18 cellular contexts compared by ENCODE assay signal in the genomic region with DNA sequence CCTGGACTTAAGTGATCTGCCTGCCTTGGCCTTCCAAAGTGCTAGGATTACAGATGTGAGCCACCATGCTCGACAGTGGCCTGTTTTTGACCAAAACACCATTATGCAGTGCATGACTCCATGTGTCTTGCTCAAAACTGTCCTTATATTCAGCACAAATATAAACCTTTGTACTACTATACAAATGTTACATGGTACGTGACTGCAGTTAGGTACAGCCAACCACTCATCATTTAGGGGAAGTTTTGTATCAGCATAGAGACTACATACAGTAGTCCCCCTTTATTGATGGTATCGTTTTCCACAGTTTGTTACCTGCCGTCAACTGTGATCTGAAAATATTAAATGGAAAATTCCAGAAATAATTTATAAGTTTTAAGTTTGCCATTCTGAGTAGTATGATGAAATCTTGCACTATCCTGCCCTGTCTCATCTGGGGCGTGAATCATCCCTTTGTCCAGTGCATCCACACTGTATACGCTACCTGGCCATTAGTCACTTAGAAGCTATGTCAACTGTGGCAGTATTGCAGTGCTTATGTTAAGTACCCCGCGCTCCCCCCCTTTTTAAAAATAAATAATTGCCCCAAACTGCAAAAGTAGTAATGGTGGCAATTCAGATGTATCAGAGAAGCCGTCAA. TPM values are rescaled to one million over a fixed set of nuclear protein-coding genes. Genes with fewer than 3 reads are reported as not detected.
A peak's percentile ranks its signal among the peaks of the same experiment; 100 is the strongest.
DNase-seq lines count a peak whose midpoint lies in the region; ATAC-seq and TF ChIP-seq lines count a peak whose summit lies in the region.
"Had no signal": no experiment of that assay in that cellular context is flagged by ENCODE, and none has a peak within 500 bp of the region (broad histone marks: within the 10 kb centered on the region; RNA-seq: fewer than 3 reads in every experiment).

No MANE protein-coding gene starts in this region.

- peaks cover 8% of the 10 kb centered on the region for H3K4me1 ChIP-seq in SJSA1 (replicated peaks)
- H3K4me1 ChIP-seq in smooth muscle cell (ENCODE audit: low read depth): no peaks in the 10 kb centered on the region
- H3K4me1 ChIP-seq: neural progenitor cell had no signal

- no peaks in the 10 kb centered on the region for H4K20me1 ChIP-seq in smooth muscle cell (ENCODE audit: low read depth)

- H3F3A ChIP-seq in smooth muscle cell (ENCODE audit: low read depth): no peaks in the 10 kb centered on the region

- no peak overlapping the region for H3K4me3 Mint-ChIP-seq in activated naive CD8-positive, alpha-beta T cell treated with anti-CD3 and anti-CD28 coated beads for 36 hours
- H3K4me3 Mint-ChIP-seq in activated naive CD8-positive, alpha-beta T cell treated with anti-CD3 and anti-CD28 coated beads, Interleukin-2, amount 50 U/mL, for 24 hours: no peak overlapping the region
- H3K4me3 Mint-ChIP-seq: activated CD4-positive, alpha-beta memory T cell treated with anti-CD3 and anti-CD28 coated beads, Interleukin-2, amount 10 ng/mL, durations not matched to agents 7 days and 5 days; CD4-positive, alpha-beta memory T cell; neural progenitor cell had no signal

- no peak for DNase-seq in activated naive CD8-positive, alpha-beta T cell treated with anti-CD3 and anti-CD28 coated beads for 36 hours
- DNase-seq in activated naive CD8-positive, alpha-beta T cell treated with anti-CD3 and anti-CD28 coated beads, Interleukin-2, amount 50 U/mL, for 24 hours: no peak
- DNase-seq in SJSA1 (ENCODE audit: low read depth in 1 of 2, low spot score in 2 of 2): peak in 1 of 2 experiments; percentile 14
- DNase-seq in fibroblast of pulmonary artery (ENCODE audit: low read depth): peak; percentile 13
- no peak for DNase-seq in smooth muscle cell (lab: John Stamatoyannopoulos, UW; ENCODE audit: unreplicated experiment)
- no peak for DNase-seq in HUDEP-2 (lab: John Stamatoyannopoulos, UW; ENCODE audit: unreplicated experiment in 76 of 76)
- no peak for DNase-seq in WERI-Rb-1
- DNase-seq: activated CD4-positive, alpha-beta memory T cell treated with anti-CD3 and anti-CD28 coated beads, Interleukin-2, amount 10 ng/mL, durations not matched to agents 7 days and 5 days; anterior cingulate cortex; CD4-positive, alpha-beta memory T cell; GOT3; MG63; NCI-H187 treated with DMSO at 0.1 percent for 48 hours; NCI-H446; SK-N-SH had no signal

- H3K36me3 ChIP-seq in SJSA1 (peaks cover 74% of the 10 kb centered on the region), smooth muscle cell (ENCODE audit: low read depth) (peaks cover 18% of the 10 kb centered on the region), WERI-Rb-1 (peaks cover 74% of the 10 kb centered on the region)

- no peak for ATAC-seq in activated naive CD8-positive, alpha-beta T cell treated with anti-CD3 and anti-CD28 coated beads, Interleukin-2, amount 50 U/mL, for 24 hours
- no peak for ATAC-seq in HG03135 (IDR thresholded peaks at IDR 0.05; ENCODE audit: unreplicated experiment)

- H3K9me3 ChIP-seq in SJSA1 (replicated peaks) (no peaks in the 10 kb centered on the region), smooth muscle cell (replicated peaks; ENCODE audit: low read depth) (no peaks in the 10 kb centered on the region), WERI-Rb-1 (ENCODE audit: severe bottlenecking) (no peaks in the 10 kb centered on the region)
- H3K9me3 ChIP-seq: MG63, SK-N-SH had no signal

- no peaks in the 10 kb centered on the region for H3K9me3 Mint-ChIP-seq in activated naive CD8-positive, alpha-beta T cell treated with anti-CD3 and anti-CD28 coated beads for 36 hours
- no peaks in the 10 kb centered on the region for H3K9me3 Mint-ChIP-seq in activated naive CD8-positive, alpha-beta T cell treated with anti-CD3 and anti-CD28 coated beads, Interleukin-2, amount 50 U/mL, for 24 hours
- H3K9me3 Mint-ChIP-seq: activated CD4-positive, alpha-beta memory T cell treated with anti-CD3 and anti-CD28 coated beads, Interleukin-2, amount 10 ng/mL, durations not matched to agents 7 days and 5 days; activated T-helper 2 cell treated with anti-CD3 and anti-CD28 coated beads, Interferon-gamma antibody, Interleukin-2, Interleukin-4, amounts not matched to agents 10 μg/mL and 5 μg/mL and 100 μg/mL, durations not matched to agents 14 hours and 24 hours and 36 hours; CD4-positive, alpha-beta memory T cell; neural progenitor cell had no signal

- H3K79me2 ChIP-seq in smooth muscle cell (ENCODE audit: low read depth): peaks cover 9% of the 10 kb centered on the region

- peak overlapping the region; percentile 37 for H3K9ac ChIP-seq in smooth muscle cell (ENCODE audit: low read depth)
- H3K9ac ChIP-seq: neural progenitor cell, SK-N-SH had no signal

- no peaks in the 10 kb centered on the region for H3K27me3 Mint-ChIP-seq in activated naive CD8-positive, alpha-beta T cell treated with anti-CD3 and anti-CD28 coated beads for 36 hours
- H3K27me3 Mint-ChIP-seq in activated naive CD8-positive, alpha-beta T cell treated with anti-CD3 and anti-CD28 coated beads, Interleukin-2, amount 50 U/mL, for 24 hours: no peaks in the 10 kb centered on the region
- H3K27me3 Mint-ChIP-seq: activated CD4-positive, alpha-beta memory T cell treated with anti-CD3 and anti-CD28 coated beads, Interleukin-2, amount 10 ng/mL, durations not matched to agents 7 days and 5 days; CD4-positive, alpha-beta memory T cell had no signal

- no peaks in the 10 kb centered on the region for H3K27me3 ChIP-seq in SJSA1 (replicated peaks)
- H3K27me3 ChIP-seq in smooth muscle cell (ENCODE audit: low read depth): no peaks in the 10 kb centered on the region
- H3K27me3 ChIP-seq in WERI-Rb-1 (ENCODE audit: insufficient read depth, low read depth, severe bottlenecking): no peaks in the 10 kb centered on the region
- H3K27me3 ChIP-seq: MG63, neural progenitor cell had no signal

- no peak overlapping the region for H3K4me2 ChIP-seq in smooth muscle cell
- H3K4me2 ChIP-seq: neural progenitor cell, SK-N-SH had no signal

- peak overlapping the region; percentile 42 for H3K27ac Mint-ChIP-seq in activated naive CD8-positive, alpha-beta T cell treated with anti-CD3 and anti-CD28 coated beads for 36 hours
- no peak overlapping the region for H3K27ac Mint-ChIP-seq in activated naive CD8-positive, alpha-beta T cell treated with anti-CD3 and anti-CD28 coated beads, Interleukin-2, amount 50 U/mL, for 24 hours
- H3K27ac Mint-ChIP-seq: activated CD4-positive, alpha-beta memory T cell treated with anti-CD3 and anti-CD28 coated beads, Interleukin-2, amount 10 ng/mL, durations not matched to agents 7 days and 5 days; activated T-helper 2 cell treated with anti-CD3 and anti-CD28 coated beads, Interferon-gamma antibody, Interleukin-2, Interleukin-4, amounts not matched to agents 10 μg/mL and 5 μg/mL and 100 μg/mL, durations not matched to agents 14 hours and 24 hours and 36 hours; neural progenitor cell had no signal

- no peak overlapping the region for H2AFZ ChIP-seq in smooth muscle cell (ENCODE audit: low read depth)
- H2AFZ ChIP-seq: neural progenitor cell had no signal

- WGBS in smooth muscle cell (ENCODE audit: low lambda C conversion rate): 77% methylated on average over 9 of the region's 9 CpGs

- TF ChIP-seq CTCF in fibroblast of pulmonary artery (IDR thresholded peaks at IDR 0.05; ENCODE audit: low read length, missing control alignments) (no peak), smooth muscle cell (IDR thresholded peaks at IDR 0.05; ENCODE audit: borderline replicate concordance, insufficient read depth, poor library complexity, severe bottlenecking) (no peak), WERI-Rb-1 (IDR thresholded peaks at IDR 0.05; ENCODE audit: low read depth, low read length) (no peak)

- H3K27ac ChIP-seq in SJSA1 (0 out of 2 replicates have a peak overlapping the region, but pooled peaks have one; percentile 26), smooth muscle cell (ENCODE audit: low read depth) (peak overlapping the region; percentile 81), WERI-Rb-1 (no peak overlapping the region)
- H3K27ac ChIP-seq: neural progenitor cell had no signal

- H3K4me3 ChIP-seq in SJSA1 (no peak overlapping the region), fibroblast of pulmonary artery (replicated peaks; ENCODE audit: low read depth, low read length) (no peak overlapping the region), smooth muscle cell (no peak overlapping the region), WERI-Rb-1 (ENCODE audit: low read depth, low read length) (no peak overlapping the region)
- H3K4me3 ChIP-seq: MG63, neural progenitor cell had no signal

- no peaks in the 10 kb centered on the region for H3K4me1 Mint-ChIP-seq in activated naive CD8-positive, alpha-beta T cell treated with anti-CD3 and anti-CD28 coated beads for 36 hours
- H3K4me1 Mint-ChIP-seq in activated naive CD8-positive, alpha-beta T cell treated with anti-CD3 and anti-CD28 coated beads, Interleukin-2, amount 50 U/mL, for 24 hours: peaks cover 2% of the 10 kb centered on the region
- H3K4me1 Mint-ChIP-seq: neural progenitor cell had no signal

- no peaks in the 10 kb centered on the region for H3K36me3 Mint-ChIP-seq in activated naive CD8-positive, alpha-beta T cell treated with anti-CD3 and anti-CD28 coated beads for 36 hours
- peaks cover 31% of the 10 kb centered on the region for H3K36me3 Mint-ChIP-seq in activated naive CD8-positive, alpha-beta T cell treated with anti-CD3 and anti-CD28 coated beads, Interleukin-2, amount 50 U/mL, for 24 hours (ENCODE audit: low read depth)

RNA-seq across cellular contexts. Expression of a gene that starts 23.3 kb away (rescaled TPM):
- total RNA-seq in activated naive CD8-positive, alpha-beta T cell treated with anti-CD3 and anti-CD28 coated beads for 36 hours: 10 to 100 TPM; 30.7 to 30.8 TPM
- total RNA-seq in SJSA1 (2014; rRNA removed; shearing (Covaris generic)): 16.9 and 17.4 TPM in 2 replicates
- total RNA-seq in smooth muscle cell: 8.9 and 11.0 TPM in 2 replicates
- polyA plus RNA-seq in smooth muscle cell: 5.0 and 7.0 TPM in 2 replicates

RNA-seq across cellular contexts. Expression of a gene that starts 24.8 kb away (rescaled TPM):
- 10 to 100 TPM; 10.5 to 11.1 TPM for total RNA-seq in activated naive CD8-positive, alpha-beta T cell treated with anti-CD3 and anti-CD28 coated beads for 36 hours
- total RNA-seq in SJSA1 (2014; rRNA removed; shearing (Covaris generic)): 5.6 and 12.3 TPM in 2 replicates
- 12.4 and 15.1 TPM in 2 replicates for total RNA-seq in smooth muscle cell
- 8.8 and 9.0 TPM in 2 replicates for polyA plus RNA-seq in smooth muscle cell

RNA-seq across cellular contexts. Expression of a gene that starts 45.9 kb away (rescaled TPM):
- under 1 TPM; 0.87 to 0.98 TPM for total RNA-seq in activated naive CD8-positive, alpha-beta T cell treated with anti-CD3 and anti-CD28 coated beads for 36 hours
- 0.41 and 2.5 TPM in 2 replicates for total RNA-seq in SJSA1 (2014; rRNA removed; shearing (Covaris generic))
- 2.4 and 4.5 TPM in 2 replicates for total RNA-seq in smooth muscle cell
- 3.2 and 4.3 TPM in 2 replicates for polyA plus RNA-seq in smooth muscle cell
